In genomic region chrX:47880927-47881326, GRCh38 we compare ENCODE assay signal across 19 cellular contexts. TPM values are rescaled to one million over a fixed set of nuclear protein-coding genes. Genes with fewer than 3 reads are reported as not detected.
DNase-seq lines count a peak whose midpoint lies in the region; ATAC-seq, FAIRE-seq and TF ChIP-seq lines count a peak whose summit lies in the region.
"Had no signal": no experiment of that assay in that cellular context is flagged by ENCODE, and none has a peak within 500 bp of the region (broad histone marks: within the 10 kb centered on the region; RNA-seq: fewer than 3 reads in every experiment).

No MANE protein-coding gene starts in this region.

- no peak overlapping the region for H3K9ac ChIP-seq in astrocyte (ENCODE audit: low read length)

- FAIRE-seq in astrocyte (lab: Jason Lieb, UNC), result peak; percentile 54
- FAIRE-seq: GM12891, GM18507, H54 had no signal

- H3K27me3 Mint-ChIP-seq in astrocyte (ENCODE audit: low read depth, unreplicated experiment), result no peaks in the 10 kb centered on the region
- H3K27me3 Mint-ChIP-seq: CD4-positive, alpha-beta memory T cell had no signal

- H3K9me3 Mint-ChIP-seq in astrocyte (ENCODE audit: unreplicated experiment), result no peaks in the 10 kb centered on the region
- no peaks in the 10 kb centered on the region for H3K9me3 Mint-ChIP-seq in stimulated activated effector memory CD8-positive, alpha-beta T cell treated with anti-CD3 and anti-CD28 coated beads, Interleukin-12 subunit alpha, Interleukin-12 subunit beta, amount 100 ng/mL, for 72 hours
- H3K9me3 Mint-ChIP-seq: CD4-positive, alpha-beta memory T cell; HFFc6 had no signal

- TF ChIP-seq CTCF in astrocyte (IDR thresholded peaks at IDR 0.05; ENCODE audit: insufficient read depth, low read depth, low read length), result no peak

- in situ Hi-C loops in KBM-7 (cut with MboI; ENCODE audit: low pct_unique_long_range_greater_than_20kb, low sequenced_read_pairs), result no loop called here

- DNase-seq in KBM-7, result peak; percentile 9
- peak; percentile 6 for DNase-seq in OCI-M1 (lab: John Stamatoyannopoulos, UW)
- no peak for DNase-seq in astrocyte (ENCODE audit: low read depth)
- no peak for DNase-seq in stimulated activated effector memory CD8-positive, alpha-beta T cell treated with anti-CD3 and anti-CD28 coated beads, Interleukin-12 subunit alpha, Interleukin-12 subunit beta, amount 100 ng/mL, for 72 hours (ENCODE audit: low spot score in 2 of 2)
- no peak for DNase-seq in activated CD4-positive, CD25-positive, alpha-beta regulatory T cell treated with anti-CD3 and anti-CD28 coated beads, Interleukin-2, amount 50 U/mL, for 72 hours
- DNase-seq: C1 segment of cervical spinal cord; Calu3; CD4-positive, alpha-beta memory T cell; COR-L47; DMS53; DMS79 treated with DMSO at 0.1 percent for 48 hours; GF-D8; GOT3; HFFc6 had no signal

- H3K4me1 Mint-ChIP-seq in astrocyte (ENCODE audit: low read depth, unreplicated experiment), result no peaks in the 10 kb centered on the region
- H3K4me1 Mint-ChIP-seq in stimulated activated effector memory CD8-positive, alpha-beta T cell treated with anti-CD3 and anti-CD28 coated beads, Interleukin-12 subunit alpha, Interleukin-12 subunit beta, amount 100 ng/mL, for 72 hours, result no peaks in the 10 kb centered on the region

- no peak for ATAC-seq in stimulated activated effector memory CD8-positive, alpha-beta T cell treated with anti-CD3 and anti-CD28 coated beads, Interleukin-12 subunit alpha, Interleukin-12 subunit beta, amount 100 ng/mL, for 72 hours
- no peak for ATAC-seq in HG03565 (IDR thresholded peaks at IDR 0.05; ENCODE audit: unreplicated experiment)

- H3K36me3 ChIP-seq in astrocyte (ENCODE audit: insufficient read depth, low read length), result no peaks in the 10 kb centered on the region

- H3K27me3 ChIP-seq in astrocyte (ENCODE audit: insufficient read depth, low read length), result no peaks in the 10 kb centered on the region

- H3K27ac ChIP-seq in astrocyte (ENCODE audit: low read depth, low read length), result no peak overlapping the region

- no peak overlapping the region for H3K27ac Mint-ChIP-seq in astrocyte (ENCODE audit: unreplicated experiment)
- H3K27ac Mint-ChIP-seq in stimulated activated effector memory CD8-positive, alpha-beta T cell treated with anti-CD3 and anti-CD28 coated beads, Interleukin-12 subunit alpha, Interleukin-12 subunit beta, amount 100 ng/mL, for 72 hours, result peak overlapping the region; percentile 22
- H3K27ac Mint-ChIP-seq: CD4-positive, alpha-beta memory T cell; HFFc6 had no signal

- H3K4me3 Mint-ChIP-seq in astrocyte (ENCODE audit: unreplicated experiment), result no peak overlapping the region
- H3K4me3 Mint-ChIP-seq in stimulated activated effector memory CD8-positive, alpha-beta T cell treated with anti-CD3 and anti-CD28 coated beads, Interleukin-12 subunit alpha, Interleukin-12 subunit beta, amount 100 ng/mL, for 72 hours, result no peak overlapping the region
- H3K4me3 Mint-ChIP-seq: HFFc6 had no signal

- H3K36me3 Mint-ChIP-seq in astrocyte (ENCODE audit: low read depth, unreplicated experiment), result peaks cover 4% of the 10 kb centered on the region
- H3K36me3 Mint-ChIP-seq in stimulated activated effector memory CD8-positive, alpha-beta T cell treated with anti-CD3 and anti-CD28 coated beads, Interleukin-12 subunit alpha, Interleukin-12 subunit beta, amount 100 ng/mL, for 72 hours, result peaks cover 7% of the 10 kb centered on the region

- no peak overlapping the region for H3K4me3 ChIP-seq in astrocyte (ENCODE audit: insufficient read depth, low read depth, low read length)
- H3K4me3 ChIP-seq: HAP-1 had no signal

- no peaks in the 10 kb centered on the region for H3K79me2 ChIP-seq in astrocyte (ENCODE audit: insufficient read depth, low read length)

- H3K9me3 ChIP-seq in astrocyte (ENCODE audit: insufficient read depth, low read depth, low read length), result no peaks in the 10 kb centered on the region
- H3K9me3 ChIP-seq: HAP-1 had no signal

- H2AFZ ChIP-seq in astrocyte (ENCODE audit: low read depth, low read length), result no peak overlapping the region

- H4K20me1 ChIP-seq in astrocyte (ENCODE audit: insufficient read depth, low read length), result no peaks in the 10 kb centered on the region

- no peaks in the 10 kb centered on the region for H3K4me1 ChIP-seq in astrocyte (ENCODE audit: insufficient read depth, low read length)

- no peak overlapping the region for H3K4me2 ChIP-seq in astrocyte (ENCODE audit: low read length)

RNA-seq across cellular contexts. Expression of gene ZNF81, which starts 44.2 kb away (rescaled TPM):
- total RNA-seq in astrocyte, result 6.2 and 8.6 TPM in 2 replicates

Comparison
In these comparisons a context has a peak if more than half of its experiments do, and no peak if none do; other contexts are left out.
1. DNase-seq: peak in KBM-7 (single experiment) and OCI-M1 (single experiment); none in astrocyte (single experiment), stimulated activated effector memory CD8-positive, alpha-beta T cell treated with anti-CD3 and anti-CD28 coated beads, Interleukin-12 subunit alpha, Interleukin-12 subunit beta, amount 100 ng/mL, for 72 hours (0 of 2) and activated CD4-positive, CD25-positive, alpha-beta regulatory T cell treated with anti-CD3 and anti-CD28 coated beads, Interleukin-2, amount 50 U/mL, for 72 hours (single experiment).